In the genomic region with DNA sequence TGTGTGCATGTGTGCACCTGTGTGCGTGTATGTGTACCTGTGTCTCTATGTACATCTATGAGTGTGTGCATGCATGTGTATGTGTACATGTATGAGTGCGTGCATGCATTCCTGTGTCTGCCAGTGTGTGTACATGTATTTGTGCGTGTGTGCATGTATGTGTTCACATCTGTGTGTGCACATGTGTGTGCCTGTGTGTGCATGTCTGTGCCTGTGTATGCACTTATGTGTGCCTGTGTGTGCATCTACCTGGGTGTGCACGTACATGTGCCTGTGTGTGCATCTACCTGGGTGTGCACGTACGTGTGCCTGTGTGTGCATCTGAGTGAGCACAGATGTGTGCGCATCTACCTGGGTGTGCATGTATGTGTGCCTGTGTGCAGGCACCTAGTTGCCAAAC, we compare ENCODE assay signal across 1 cellular context.
TF ChIP-seq lines count a peak whose summit lies in the region.

No MANE protein-coding gene starts in this region.

TF ChIP-seq in H1, 55 proteins besides CTCF, POLR2A, EP300 and RAD21:
- TF ChIP-seq SIRT6 (IDR thresholded peaks at IDR 0.05; ENCODE audit: low read length) (no peak), KDM1A (IDR thresholded peaks at IDR 0.05; ENCODE audit: borderline replicate concordance, low read length) (no peak; the same call in 1 of the 2 replicates), SUZ12 (IDR thresholded peaks at IDR 0.05; ENCODE audit: low read length) (no peak), JUN (IDR thresholded peaks at IDR 0.05; ENCODE audit: low read depth, low read length) (no peak), SP1 (IDR thresholded peaks at IDR 0.05; ENCODE audit: low read depth, low read length) (no peak), EZH2 (IDR thresholded peaks at IDR 0.05; ENCODE audit: low read depth, low read length, severe bottlenecking) (no peak), KDM5A (IDR thresholded peaks at IDR 0.05; ENCODE audit: low read length) (no peak), CEBPB (IDR thresholded peaks at IDR 0.05; ENCODE audit: low read depth, low read length) (no peak), POU5F1 (IDR thresholded peaks at IDR 0.05; ENCODE audit: low read depth, low read length) (no peak), KDM4A (IDR thresholded peaks at IDR 0.05; ENCODE audit: low read depth, low read length, severe bottlenecking) (no peak)
- TF ChIP-seq, protein P1, sequence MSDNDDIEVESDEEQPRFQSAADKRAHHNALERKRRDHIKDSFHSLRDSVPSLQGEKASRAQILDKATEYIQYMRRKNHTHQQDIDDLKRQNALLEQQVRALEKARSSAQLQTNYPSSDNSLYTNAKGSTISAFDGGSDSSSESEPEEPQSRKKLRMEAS (IDR thresholded peaks at IDR 0.05): no peak
